24 cellular contexts compared by ENCODE assay signal in genomic region chr3:177743491-177743890, GRCh38.
A peak's percentile ranks its signal among the peaks of the same experiment; 100 is the strongest.
DNase-seq lines count a peak whose midpoint lies in the region; ATAC-seq, FAIRE-seq and TF ChIP-seq lines count a peak whose summit lies in the region.
"Had no signal": no experiment of that assay in that cellular context is flagged by ENCODE, and none has a peak within 500 bp of the region (broad histone marks: within the 10 kb centered on the region; RNA-seq: fewer than 3 reads in every experiment).

No MANE protein-coding gene starts in this region.

- WGBS in IMR-90 (ENCODE audit: extremely low coverage in 2 of 2, insufficient read length in 1 of 2), 2 experiments: no CpG with 5 or more reads among the region's 2 CpGs
- WGBS in mesenchymal stem cell: 94% methylated on average over 2 of the region's 2 CpGs

- no peak for TF ChIP-seq RAD21 in IMR-90 (IDR thresholded peaks at IDR 0.05; ENCODE audit: low read length)

- intact Hi-C loops in IMR-90 (cut with micrococcal nuclease): no loop called here

- no peak overlapping the region for H3K27ac ChIP-seq in IMR-90 (ENCODE audit: insufficient read depth, low read length)
- H3K27ac ChIP-seq in mesenchymal stem cell (ENCODE audit: low read length, poor library complexity, severe bottlenecking): no peak overlapping the region
- H3K27ac ChIP-seq: A549; BLaER1 treated with 17β-estradiol and CSF1 and Interleukin-3, amounts not matched to agents 10 nM and 100 nM had no signal

- no peak overlapping the region for H4K5ac ChIP-seq in IMR-90 (ENCODE audit: low read depth, low read length)

- no peak overlapping the region for H4K8ac ChIP-seq in IMR-90 (ENCODE audit: low read depth in 2 of 2, low read length in 2 of 2)
- H4K8ac ChIP-seq in mesenchymal stem cell (ENCODE audit: low read length): no peak overlapping the region

- no peak overlapping the region for H2BK12ac ChIP-seq in mesenchymal stem cell (ENCODE audit: low read length in 2 of 2)

- H3K79me1 ChIP-seq in IMR-90 (ENCODE audit: low read depth in 1 of 2, low read length in 2 of 2) (no peaks in the 10 kb centered on the region), mesenchymal stem cell (replicated peaks; ENCODE audit: low read length, poor library complexity, severe bottlenecking) (no peaks in the 10 kb centered on the region)

- DNase-seq in IMR-90: no peak
- DNase-seq in mesenchymal stem cell: no peak
- DNase-seq in HTR-8/SVneo (ENCODE audit: insufficient read length, low spot score): no peak
- DNase-seq: 8988T; ACHN; AML-193; BE2C; CD4-positive, alpha-beta T cell; CD8-positive, alpha-beta memory T cell; DMS 273 treated with DMSO at 0.1 percent for 48 hours; DMS79; EL; GDM1; GOT3 had no signal

- H3K4me1 ChIP-seq in IMR-90 (ENCODE audit: control insufficient read depth, insufficient read depth, low read length) (peaks cover 15% of the 10 kb centered on the region), mesenchymal stem cell (ENCODE audit: control insufficient read depth, insufficient read depth, low read depth, low read length) (peaks cover 5% of the 10 kb centered on the region)
- H3K4me1 ChIP-seq: A549, HAP-1 had no signal

- dilution Hi-C loops in IMR-90 (cut with HindIII; ENCODE audit: low sequenced_read_pairs, unreplicated experiment): no loop called here

- no peaks in the 10 kb centered on the region for H3K36me3 Mint-ChIP-seq in stimulated activated memory B cell treated with anti-CD40 and anti-IgM and Interleukin-4, amounts not matched to agents 10 μg/mL and 1 μg/mL and 100 μg/mL, for 72 hours
- H3K36me3 Mint-ChIP-seq: CD14-positive monocyte had no signal

- no peak overlapping the region for H3K56ac ChIP-seq in IMR-90 (ENCODE audit: extremely low read depth, insufficient read depth, low read length)

- no peaks in the 10 kb centered on the region for H3K9me3 Mint-ChIP-seq in stimulated activated memory B cell treated with anti-CD40 and anti-IgM and Interleukin-4, amounts not matched to agents 10 μg/mL and 1 μg/mL and 100 μg/mL, for 72 hours
- H3K9me3 Mint-ChIP-seq: CD4-positive, alpha-beta T cell; CD8-positive, alpha-beta memory T cell had no signal

- H3K4me3 Mint-ChIP-seq in stimulated activated memory B cell treated with anti-CD40 and anti-IgM and Interleukin-4, amounts not matched to agents 10 μg/mL and 1 μg/mL and 100 μg/mL, for 72 hours: no peak overlapping the region
- H3K4me3 Mint-ChIP-seq: CD14-positive monocyte; CD4-positive, alpha-beta T cell; CD8-positive, alpha-beta memory T cell had no signal

- BruUV-seq in IMR-90 (replicated peaks; lab: Mats Ljungman, UMichigan): no TSS peak

- H3K9me1 ChIP-seq in IMR-90 (ENCODE audit: insufficient read depth, low read length): peaks cover 10% of the 10 kb centered on the region

- H2BK15ac ChIP-seq in IMR-90 (ENCODE audit: low read depth, low read length): no peak overlapping the region; the same call in 1 of the 3 replicates
- no peak overlapping the region for H2BK15ac ChIP-seq in mesenchymal stem cell (ENCODE audit: low read depth, poor library complexity, severe bottlenecking)

- H3K4me2 ChIP-seq in IMR-90 (ENCODE audit: low read depth, low read length): no peak overlapping the region
- no peak overlapping the region for H3K4me2 ChIP-seq in mesenchymal stem cell (ENCODE audit: low read length, poor library complexity, severe bottlenecking)
- H3K4me2 ChIP-seq: A549; BLaER1 treated with 17β-estradiol and CSF1 and Interleukin-3, amounts not matched to agents 10 nM and 100 nM had no signal

- no peak overlapping the region; the same call in 1 of the 2 replicates for H3K4ac ChIP-seq in IMR-90 (ENCODE audit: low read depth, low read length)
- no peak overlapping the region for H3K4ac ChIP-seq in mesenchymal stem cell (ENCODE audit: low read depth in 1 of 2, low read length in 2 of 2)

- H3K36me3 ChIP-seq in IMR-90 (ENCODE audit: control insufficient read depth, insufficient read depth, low read length): no peaks in the 10 kb centered on the region
- H3K36me3 ChIP-seq in mesenchymal stem cell (ENCODE audit: control insufficient read depth in 1 of 2, insufficient read depth in 2 of 2, low read depth in 1 of 2, low read length in 2 of 2): no peaks in the 10 kb centered on the region
- H3K36me3 ChIP-seq: BE2C, HAP-1 had no signal

- CTCF ChIA-PET in IMR-90 (lab: Yijun Ruan, JAX): no interaction called here

- POLR2A ChIA-PET in IMR-90 (lab: Charles Lee; ENCODE audit: unreplicated experiment): no interaction called here

- no peak overlapping the region for H2AFZ ChIP-seq in IMR-90 (replicated peaks; ENCODE audit: low read length, poor library complexity)
- no peak overlapping the region for H2AFZ ChIP-seq in mesenchymal stem cell (ENCODE audit: low read depth, low read length)

- H3K27me3 ChIP-seq in IMR-90 (ENCODE audit: control insufficient read depth, insufficient read depth, low read length) (no peaks in the 10 kb centered on the region), mesenchymal stem cell (ENCODE audit: control insufficient read depth in 1 of 2, insufficient read depth in 1 of 2, low read length in 2 of 2) (no peaks in the 10 kb centered on the region)
- H3K27me3 ChIP-seq: BE2C; BLaER1 treated with 17β-estradiol and CSF1 and Interleukin-3, amounts not matched to agents 10 nM and 100 nM had no signal

- H3K27me3 Mint-ChIP-seq in stimulated activated memory B cell treated with anti-CD40 and anti-IgM and Interleukin-4, amounts not matched to agents 10 μg/mL and 1 μg/mL and 100 μg/mL, for 72 hours: peaks cover 8% of the 10 kb centered on the region
- H3K27me3 Mint-ChIP-seq: CD4-positive, alpha-beta T cell; CD8-positive, alpha-beta memory T cell had no signal

- ATAC-seq in IMR-90 (ENCODE audit: low read depth): no peak
- ATAC-seq in stimulated activated memory B cell treated with anti-CD40 and anti-IgM and Interleukin-4, amounts not matched to agents 10 μg/mL and 1 μg/mL and 100 μg/mL, for 72 hours: peak; percentile 53
- no peak for ATAC-seq in GM18502 (IDR thresholded peaks at IDR 0.05; ENCODE audit: poor library complexity, unreplicated experiment)
- no peak for ATAC-seq in GM18519 (IDR thresholded peaks at IDR 0.05; ENCODE audit: low FRiP score, unreplicated experiment)
- ATAC-seq: A549, GM12878 had no signal

- no peak overlapping the region for H3K23ac ChIP-seq in IMR-90 (ENCODE audit: low read depth, low read length)
- H3K23ac ChIP-seq in mesenchymal stem cell (ENCODE audit: low read length in 2 of 2): no peak overlapping the region

- H2BK120ac ChIP-seq in IMR-90 (ENCODE audit: low read depth, low read length) (peak overlapping the region; percentile 30; the same call in 1 of the 2 replicates), mesenchymal stem cell (ENCODE audit: low read depth, low read length) (no peak overlapping the region)

- H3K4me1 Mint-ChIP-seq in stimulated activated memory B cell treated with anti-CD40 and anti-IgM and Interleukin-4, amounts not matched to agents 10 μg/mL and 1 μg/mL and 100 μg/mL, for 72 hours: peaks cover 14% of the 10 kb centered on the region

- no peak for TF ChIP-seq CTCF in IMR-90 (conservative IDR thresholded peaks at IDR 0.05; ENCODE audit: low read depth, low read length)

- in situ Hi-C loops in IMR-90 (cut with MboI; ENCODE audit: low sequenced_read_pairs): no loop called here

- no peak overlapping the region for H3K4me3 ChIP-seq in IMR-90 (ENCODE audit: insufficient read depth, low read depth, low read length)
- no peak overlapping the region for H3K4me3 ChIP-seq in mesenchymal stem cell (ENCODE audit: insufficient read depth in 1 of 2, low read depth in 1 of 2, low read length in 2 of 2)
- H3K4me3 ChIP-seq: A549; BLaER1 treated with 17β-estradiol and CSF1 and Interleukin-3, amounts not matched to agents 10 nM and 100 nM; GM12878; HAP-1 had no signal

- H2BK20ac ChIP-seq in IMR-90 (ENCODE audit: low read depth, low read length): peak overlapping the region; percentile 52; the same call in 1 of the 2 replicates

- no peaks in the 10 kb centered on the region for H4K20me1 ChIP-seq in IMR-90 (ENCODE audit: insufficient read depth, low read length)
- H4K20me1 ChIP-seq: BLaER1 treated with 17β-estradiol and CSF1 and Interleukin-3, amounts not matched to agents 10 nM and 100 nM had no signal

- H3K9ac ChIP-seq in IMR-90 (ENCODE audit: low read depth, low read length): no peak overlapping the region
- H3K9ac ChIP-seq in mesenchymal stem cell (ENCODE audit: low read length): no peak overlapping the region
- H3K9ac ChIP-seq: BLaER1 treated with 17β-estradiol and CSF1 and Interleukin-3, amounts not matched to agents 10 nM and 100 nM had no signal

- H3K14ac ChIP-seq in IMR-90 (replicated peaks; ENCODE audit: low read depth, low read length) (no peak overlapping the region), mesenchymal stem cell (ENCODE audit: low read length in 2 of 2) (no peak overlapping the region)

- H2BK5ac ChIP-seq in IMR-90 (ENCODE audit: low read depth, low read length, poor library complexity, severe bottlenecking) (no peak overlapping the region), mesenchymal stem cell (ENCODE audit: low read depth, low read length, poor library complexity, severe bottlenecking) (no peak overlapping the region)

- TF ChIP-seq POLR2A in IMR-90 (IDR thresholded peaks at IDR 0.05; ENCODE audit: low read depth, low read length): no peak

- H3K9me3 ChIP-seq in IMR-90 (ENCODE audit: control insufficient read depth, insufficient read depth, low read length) (no peaks in the 10 kb centered on the region), mesenchymal stem cell (ENCODE audit: control insufficient read depth, low read length) (no peaks in the 10 kb centered on the region)
- H3K9me3 ChIP-seq: A549, BE2C, HAP-1 had no signal

- FAIRE-seq in HTR-8/SVneo (lab: Jason Lieb, UNC): no peak
- FAIRE-seq: A549, D721Med, GM12878, H54 had no signal

- no peak overlapping the region for H3K27ac Mint-ChIP-seq in stimulated activated memory B cell treated with anti-CD40 and anti-IgM and Interleukin-4, amounts not matched to agents 10 μg/mL and 1 μg/mL and 100 μg/mL, for 72 hours
- H3K27ac Mint-ChIP-seq: CD14-positive monocyte; CD4-positive, alpha-beta T cell had no signal

- no peak overlapping the region for H3K18ac ChIP-seq in IMR-90 (ENCODE audit: low read depth, low read length)
- no peak overlapping the region for H3K18ac ChIP-seq in mesenchymal stem cell (ENCODE audit: low read depth in 1 of 2, low read length in 2 of 2)

- H4K91ac ChIP-seq in IMR-90 (ENCODE audit: insufficient read depth, low read depth, low read length) (no peak overlapping the region), mesenchymal stem cell (ENCODE audit: low read length) (no peak overlapping the region)

- H2AK5ac ChIP-seq in IMR-90 (ENCODE audit: low read depth, low read length) (no peak overlapping the region), mesenchymal stem cell (ENCODE audit: low read length, severe bottlenecking) (peak overlapping the region; percentile 31)

- no peak overlapping the region for H2AK9ac ChIP-seq in IMR-90 (replicated peaks; ENCODE audit: low read depth, low read length, poor library complexity)
